10 cellular contexts compared by ENCODE assay signal in genomic region chr7:144309702-144310101, GRCh38. TPM values are rescaled to one million over a fixed set of nuclear protein-coding genes. Genes with fewer than 3 reads are reported as not detected.
"Had no signal": no experiment of that assay in that cellular context is flagged by ENCODE, and none has a peak within 500 bp of the region (broad histone marks: within the 10 kb centered on the region; RNA-seq: fewer than 3 reads in every experiment).

No MANE protein-coding gene starts in this region.

RNA-seq across cellular contexts. Expression of gene OR2A1, which starts 2.5 kb away (rescaled TPM):
- total RNA-seq: activated B cell treated with CpG ODN at 0.5 μM for 24 hours; activated CD8-positive, alpha-beta memory T cell treated with anti-CD3 and anti-CD28 coated beads, Interleukin-2, amount 10 ng/mL, durations not matched to agents 7 days and 5 days; activated CD8-positive, alpha-beta T cell treated with anti-CD3 and anti-CD28 coated beads, Interleukin-2, amount 10 ng/mL, durations not matched to agents 7 days and 5 days; activated T-helper 2 cell treated with anti-CD3 and anti-CD28 coated beads, Interferon-gamma antibody, Interleukin-2, Interleukin-4, amounts not matched to agents 10 μg/mL and 5 μg/mL and 100 μg/mL, durations not matched to agents 14 hours and 24 hours and 36 hours; ascending aorta; bronchial epithelial cell; cardiac muscle cell; cerebellum; T-helper 1 cell treated with Interleukin-12 subunit alpha and Interleukin-12 subunit beta and Interleukin-4 antibody, amounts not matched to agents 30 ng/mL and 1 ng/mL, for 36 hours; T-helper 17 cell had no signal
- polyA plus RNA-seq: cardiac muscle cell had no signal

RNA-seq across cellular contexts. Expression of gene CTAGE8, which starts 40.6 kb away (rescaled TPM):
- total RNA-seq: activated CD8-positive, alpha-beta memory T cell treated with anti-CD3 and anti-CD28 coated beads, Interleukin-2, amount 10 ng/mL, durations not matched to agents 7 days and 5 days; ascending aorta; cardiac muscle cell; cerebellum had no signal
- polyA plus RNA-seq: cardiac muscle cell had no signal

RNA-seq across cellular contexts. Expression of gene OR2A7, which starts 45.1 kb away (rescaled TPM):
- polyA plus RNA-seq: cardiac muscle cell had no signal
